Comparison of ENCODE assay signal across 8 cellular contexts in the genomic region with DNA sequence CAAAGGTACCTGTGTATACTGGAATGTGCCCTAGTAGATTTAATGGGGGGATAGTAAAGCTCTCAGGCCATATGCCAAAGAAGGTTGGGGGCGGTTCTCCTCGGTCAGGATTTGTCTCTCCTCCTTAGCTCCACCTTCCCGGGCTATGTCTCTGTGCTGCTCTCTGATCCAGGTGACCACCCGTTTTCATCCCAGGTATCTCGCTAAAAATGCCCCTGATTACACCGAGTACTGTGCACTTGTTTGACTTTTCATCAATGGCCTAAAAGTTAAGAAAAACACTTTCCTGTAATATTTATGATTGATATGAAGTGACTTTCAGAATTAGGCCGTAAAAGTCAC. TPM values are rescaled to one million over a fixed set of nuclear protein-coding genes. Genes with fewer than 3 reads are reported as not detected.
DNase-seq lines count a peak whose midpoint lies in the region; ATAC-seq, FAIRE-seq and TF ChIP-seq lines count a peak whose summit lies in the region.

No MANE protein-coding gene starts in this region.

- H3F3A ChIP-seq in GM23248 (ENCODE audit: insufficient read depth) = 0 out of 2 replicates have a peak, but pooled peaks cover 11% of the 10 kb centered on the region

- H4K20me1 ChIP-seq in GM23248 (ENCODE audit: insufficient read depth) = no peaks in the 10 kb centered on the region

- TF ChIP-seq EP300 in A549 (IDR thresholded peaks at IDR 0.05) = no peak

- peaks cover 89% of the 10 kb centered on the region for H3K79me2 ChIP-seq in GM23248 (ENCODE audit: insufficient read depth)

- H3K4me1 ChIP-seq in A549 = peaks cover 10% of the 10 kb centered on the region; the same call in 2 of the 3 replicates
- peaks cover 14% of the 10 kb centered on the region; the same call in 1 of the 2 replicates for H3K4me1 ChIP-seq in GM23248 (ENCODE audit: insufficient read depth)
- peaks cover 2% of the 10 kb centered on the region for H3K4me1 ChIP-seq in right cardiac atrium (ENCODE audit: control insufficient read depth, insufficient read depth, low read length)

- no peak for TF ChIP-seq RAD21 in A549 (conservative IDR thresholded peaks at IDR 0.05 in 1 of 2, IDR thresholded peaks at IDR 0.05 in 1 of 2)

- peak in 1 of 2 experiments; percentile 10; a peak in 1 of 6 replicates for ATAC-seq in A549
- ATAC-seq in right cardiac atrium = no peak
- ATAC-seq in GM21529 (IDR thresholded peaks at IDR 0.05; ENCODE audit: unreplicated experiment) = no peak

- POLR2A ChIA-PET in A549 (lab: Yijun Ruan, JAX) = no interaction called here

- H3K36me3 ChIP-seq in GM23248 (ENCODE audit: low read depth) = peaks cover 6% of the 10 kb centered on the region

- H3K27me3 ChIP-seq in GM23248 (replicated peaks; ENCODE audit: insufficient read depth) (no peaks in the 10 kb centered on the region), right cardiac atrium (ENCODE audit: control insufficient read depth, insufficient read depth) (no peaks in the 10 kb centered on the region)

- DNase-seq in A549 (ENCODE audit: low read depth in 1 of 2, low spot score in 1 of 2) = peak; percentile 17 to 26
- DNase-seq in GM23248 = peak; percentile 26
- DNase-seq in right cardiac atrium = no peak
- no peak for DNase-seq in stimulated activated CD4-positive, alpha-beta T cell treated with anti-CD3 and anti-CD28 coated beads, Interleukin-2, amount 100 ng/mL, for 48 hours
- no peak for DNase-seq in GM19238 (ENCODE audit: insufficient read length, low spot score)

- H3K9me3 ChIP-seq in A549 = no peaks in the 10 kb centered on the region
- H3K9me3 ChIP-seq in GM23248 (ENCODE audit: low read depth) = no peaks in the 10 kb centered on the region
- no peaks in the 10 kb centered on the region for H3K9me3 ChIP-seq in right cardiac atrium (ENCODE audit: control insufficient read depth, low read length)

- no peaks in the 10 kb centered on the region for H3K9me2 ChIP-seq in GM23248 (ENCODE audit: insufficient read depth)

- WGBS in A549 (ENCODE audit: missing lambda C conversion rate) = 13% methylated on average over 7 of the region's 7 CpGs
- 9 to 10% methylated on average over 7 of the region's 7 CpGs for WGBS in GM23248 (ENCODE audit: low coverage in 1 of 2, low lambda C conversion rate in 2 of 2, missing lambda C conversion rate in 2 of 2), 2 experiments
- 15% methylated on average over 7 of the region's 7 CpGs for WGBS in right cardiac atrium

- FAIRE-seq in A549 (lab: Jason Lieb, UNC) = no peak

- TF ChIP-seq POLR2A in A549 (IDR thresholded peaks at IDR 0.05; ENCODE audit: low read length) = no peak

- intact Hi-C loops in right cardiac atrium (cut with DNase I) = no loop called here

- H2AFZ ChIP-seq in GM23248 = peak overlapping the region; percentile 89

- in situ Hi-C loops in GM23248 (cut with MboI) = no loop called here

- peak overlapping the region; percentile 75 for H3K4me3 ChIP-seq in A549
- H3K4me3 ChIP-seq in GM23248 = peak overlapping the region; percentile 90
- H3K4me3 ChIP-seq in right cardiac atrium (ENCODE audit: low read length) = peak overlapping the region; percentile 67
- H3K4me3 ChIP-seq in skin epidermis = peak overlapping the region; percentile 50 to 98 (median 96)

- H3K9ac ChIP-seq in GM23248 = peak overlapping the region; percentile 82

- peak overlapping the region; percentile 87 to 94 for H3K27ac ChIP-seq in A549
- 0 out of 2 replicates have a peak overlapping the region, but pooled peaks have one; percentile 32 for H3K27ac ChIP-seq in GM23248
- peak overlapping the region; percentile 94 for H3K27ac ChIP-seq in VCaP
- H3K27ac ChIP-seq in right cardiac atrium (ENCODE audit: low read length) = no peak overlapping the region
- peak overlapping the region in 19 of 21 experiments; percentile 71 to 97 (median 92) for H3K27ac ChIP-seq in skin epidermis

- H3K4me2 ChIP-seq in A549 (peak overlapping the region; percentile 99), GM23248 (ENCODE audit: unreplicated experiment) (peak overlapping the region; percentile 93)

- CTCF ChIA-PET in A549 (lab: Yijun Ruan, JAX) = no interaction called here

- TF ChIP-seq CTCF in A549 (IDR thresholded peaks at IDR 0.05) = no peak
- no peak for TF ChIP-seq CTCF in VCaP (conservative IDR thresholded peaks at IDR 0.05)

TF ChIP-seq in A549, 52 proteins besides CTCF, POLR2A, EP300 and RAD21:
- TF ChIP-seq EHMT2 (IDR thresholded peaks at IDR 0.05; ENCODE audit: low read depth) = no peak
- TF ChIP-seq MAFK (IDR thresholded peaks at IDR 0.05; ENCODE audit: partially characterized antibody) = no peak
- TF ChIP-seq, protein P1, sequence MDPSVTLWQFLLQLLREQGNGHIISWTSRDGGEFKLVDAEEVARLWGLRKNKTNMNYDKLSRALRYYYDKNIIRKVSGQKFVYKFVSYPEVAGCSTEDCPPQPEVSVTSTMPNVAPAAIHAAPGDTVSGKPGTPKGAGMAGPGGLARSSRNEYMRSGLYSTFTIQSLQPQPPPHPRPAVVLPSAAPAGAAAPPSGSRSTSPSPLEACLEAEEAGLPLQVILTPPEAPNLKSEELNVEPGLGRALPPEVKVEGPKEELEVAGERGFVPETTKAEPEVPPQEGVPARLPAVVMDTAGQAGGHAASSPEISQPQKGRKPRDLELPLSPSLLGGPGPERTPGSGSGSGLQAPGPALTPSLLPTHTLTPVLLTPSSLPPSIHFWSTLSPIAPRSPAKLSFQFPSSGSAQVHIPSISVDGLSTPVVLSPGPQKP (IDR thresholded peaks at IDR 0.05; ENCODE audit: low read depth, low read length) = no peak
- no peak for TF ChIP-seq SREBF2 (IDR thresholded peaks at IDR 0.05)
- TF ChIP-seq FOXS1 (CRISPR knock-in tag; IDR thresholded peaks at IDR 0.05) = no peak
- no peak for TF ChIP-seq HOXA7 (CRISPR knock-in tag; IDR thresholded peaks at IDR 0.05)
- no peak for TF ChIP-seq CBX2 (IDR thresholded peaks at IDR 0.05; ENCODE audit: borderline replicate concordance, low read depth)
- no peak for TF ChIP-seq FOSL2 (IDR thresholded peaks at IDR 0.05)
- no peak for TF ChIP-seq FOSL2 (CRISPR knock-in tag; IDR thresholded peaks at IDR 0.05)
- TF ChIP-seq RCOR1 (IDR thresholded peaks at IDR 0.05; ENCODE audit: low read depth, low read length) = no peak
- TF ChIP-seq CHD4 (IDR thresholded peaks at IDR 0.05; ENCODE audit: borderline replicate concordance) = no peak
- no peak for TF ChIP-seq BCL3 (IDR thresholded peaks at IDR 0.05)
- no peak for TF ChIP-seq CEBPB (IDR thresholded peaks at IDR 0.05)
- TF ChIP-seq, protein P2, sequence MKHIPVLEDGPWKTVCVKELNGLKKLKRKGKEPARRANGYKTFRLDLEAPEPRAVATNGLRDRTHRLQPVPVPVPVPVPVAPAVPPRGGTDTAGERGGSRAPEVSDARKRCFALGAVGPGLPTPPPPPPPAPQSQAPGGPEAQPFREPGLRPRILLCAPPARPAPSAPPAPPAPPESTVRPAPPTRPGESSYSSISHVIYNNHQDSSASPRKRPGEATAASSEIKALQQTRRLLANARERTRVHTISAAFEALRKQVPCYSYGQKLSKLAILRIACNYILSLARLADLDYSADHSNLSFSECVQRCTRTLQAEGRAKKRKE (CRISPR knock-in tag; IDR thresholded peaks at IDR 0.05; ENCODE audit: low read depth) = no peak
- no peak for TF ChIP-seq GATA3 (IDR thresholded peaks at IDR 0.05; ENCODE audit: borderline replicate concordance)
- TF ChIP-seq KDM5A (IDR thresholded peaks at IDR 0.05) = no peak

RNA-seq across cellular contexts. Expression of gene NDUFS6, which starts 0.7 kb away (rescaled TPM):
- polyA plus RNA-seq in A549 (2011; rRNA removed) (38.1 and 76.0 TPM in 2 replicates), A549 (2017; fragmentation: RNase III; extraction: RNeasy Plus Mini Kit Qiagen cat#74134 plus additional on column Dnase treatment) (192 to 201 TPM (median 196 TPM) in 3 replicates), GM23248 (2016; fragmentation: Nextera tagmentation; extraction: Ambion mirVana) (103 and 106 TPM in 2 replicates), right cardiac atrium (216 TPM)
- polyA plus RNA-seq in A549 (2012; cell fraction: cytosol; rRNA removed) = 207 and 355 TPM in 2 replicates
- 106 and 113 TPM in 2 replicates for polyA plus RNA-seq in A549 (2012; cell fraction: nucleus; rRNA removed)
- 18.3 and 28.8 TPM in 2 replicates for polyA minus RNA-seq in A549 (2011; rRNA and poly(A)+ RNA removed)
- total RNA-seq in GM23248 (2014; rRNA removed; shearing (Covaris generic)) = 34.7 and 39.6 TPM in 2 replicates
- total RNA-seq in right cardiac atrium = 10 to 100 TPM; 64.1 to 90.1 (median 76.8) TPM

RNA-seq across cellular contexts. Expression of gene MRPL36, which starts 2.3 kb away (rescaled TPM):
- 124 and 127 TPM in 2 replicates for polyA plus RNA-seq in A549 (2011; rRNA removed)
- 158 and 167 TPM in 2 replicates for polyA plus RNA-seq in A549 (2012; cell fraction: cytosol; rRNA removed)
- 84.2 and 85.1 TPM in 2 replicates for polyA plus RNA-seq in A549 (2012; cell fraction: nucleus; rRNA removed)
- 111 to 120 TPM (median 114 TPM) in 3 replicates for polyA plus RNA-seq in A549 (2017; fragmentation: RNase III; extraction: RNeasy Plus Mini Kit Qiagen cat#74134 plus additional on column Dnase treatment)
- 50.1 and 55.3 TPM in 2 replicates for polyA minus RNA-seq in A549 (2011; rRNA and poly(A)+ RNA removed)
- 30.9 and 33.9 TPM in 2 replicates for total RNA-seq in GM23248 (2014; rRNA removed; shearing (Covaris generic))
- 140 and 147 TPM in 2 replicates for polyA plus RNA-seq in GM23248 (2016; fragmentation: Nextera tagmentation; extraction: Ambion mirVana)
- total RNA-seq in right cardiac atrium = 10 to 100 TPM; 40.8 to 51.3 (median 48.1) TPM
- 104 TPM for polyA plus RNA-seq in right cardiac atrium

Comparison
In these comparisons a context has a peak if more than half of its experiments do, and no peak if none do; other contexts are left out.
1. DNase-seq: peak in A549 (2 of 2) and GM23248 (single experiment); none in right cardiac atrium (0 of 3), stimulated activated CD4-positive, alpha-beta T cell treated with anti-CD3 and anti-CD28 coated beads, Interleukin-2, amount 100 ng/mL, for 48 hours (0 of 2) and GM19238 (single experiment).
2. Peak in every context shown above with its lines, with median percentiles within 50 percentile points of each other: H3K4me3 ChIP-seq.